Comparison of ENCODE assay signal across 8 cellular contexts in genomic region chr3:128464702-128465101, GRCh38. TPM values are rescaled to one million over a fixed set of nuclear protein-coding genes. Genes with fewer than 3 reads are reported as not detected.
"Had no signal": no experiment of that assay in that cellular context is flagged by ENCODE, and none has a peak within 500 bp of the region (broad histone marks: within the 10 kb centered on the region; RNA-seq: fewer than 3 reads in every experiment).

No MANE protein-coding gene starts in this region.

- H3K9me3 Mint-ChIP-seq: IgD-negative memory B cell had no signal

- H3K4me3 Mint-ChIP-seq: IgD-negative memory B cell had no signal

- FAIRE-seq: HepG2 had no signal

- H3K27ac ChIP-seq: HL-60 had no signal

- DNase-seq: IMR-90, KBM-7, KG1 had no signal

RNA-seq across cellular contexts. Expression of gene DNAJB8, which starts 2.0 kb away (rescaled TPM):
- total RNA-seq: HepG2, HT-29, HT1080, IMR-90 had no signal
- polyA plus RNA-seq: HepG2, IgD-negative memory B cell, IMR-90 had no signal
